8 cellular contexts compared by ENCODE assay signal in genomic region chr12:57623385-57623784, GRCh38.
"Had no signal": no experiment of that assay in that cellular context is flagged by ENCODE, and none has a peak within 500 bp of the region (broad histone marks: within the 10 kb centered on the region; RNA-seq: fewer than 3 reads in every experiment).

No MANE protein-coding gene starts in this region.

- H3K9me3 ChIP-seq: HAP-1 had no signal

- H3K4me1 ChIP-seq: HAP-1 had no signal

- ATAC-seq: HCT116, HepG2 had no signal

- H3K9me3 Mint-ChIP-seq: HFFc6, IgD-negative memory B cell had no signal

- DNase-seq: GM23248, GOT3, HFFc6 had no signal

- H3K4me3 ChIP-seq: GM23248, HAP-1 had no signal

- H3K27ac ChIP-seq: GM23248, HL-60 had no signal

- H2AFZ ChIP-seq: GM23248 had no signal

- H3K4me3 Mint-ChIP-seq: HFFc6 had no signal

- H3K36me3 Mint-ChIP-seq: IgD-negative memory B cell had no signal

- H3K27ac Mint-ChIP-seq: HFFc6 had no signal
